15 cellular contexts compared by ENCODE assay signal in the genomic region with DNA sequence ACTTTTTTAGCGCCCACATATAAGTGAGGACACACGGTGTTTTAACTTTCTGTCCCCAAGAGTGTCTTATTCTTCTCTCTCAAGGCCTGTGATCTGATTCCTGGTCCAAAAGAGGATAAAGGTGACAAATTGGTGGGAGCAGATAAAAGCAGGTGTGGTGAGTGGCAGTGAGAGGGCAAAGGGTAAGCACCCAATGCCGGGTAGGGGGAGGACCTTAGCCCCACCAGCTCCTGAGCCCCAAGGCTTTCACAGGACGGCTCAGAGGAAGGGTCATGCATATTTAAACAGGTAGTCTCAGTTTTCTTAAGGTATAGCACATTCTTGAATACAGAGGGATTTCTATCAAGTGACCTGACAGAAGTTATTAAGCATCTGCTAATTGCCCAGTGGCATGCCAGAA.
"Had no signal": no experiment of that assay in that cellular context is flagged by ENCODE, and none has a peak within 500 bp of the region (broad histone marks: within the 10 kb centered on the region; RNA-seq: fewer than 3 reads in every experiment).

No MANE protein-coding gene starts in this region.

- H3K4me3 ChIP-seq: body of pancreas, lower lobe of right lung, mucosa of descending colon, thyroid gland, uterus had no signal

- H3K27me3 Mint-ChIP-seq: central memory CD8-positive, alpha-beta T cell had no signal

- H3K27ac ChIP-seq: body of pancreas, lower lobe of right lung, thyroid gland, uterus had no signal

- H3K4me3 Mint-ChIP-seq: activated T-cell treated with anti-CD3 and anti-CD28 coated beads, Interleukin-2, amount 50 U/mL, for 4 hours; central memory CD8-positive, alpha-beta T cell had no signal

- H3K27me3 ChIP-seq: body of pancreas, thyroid gland, uterus had no signal

- H3K9me3 Mint-ChIP-seq: activated T-cell treated with anti-CD3 and anti-CD28 coated beads, Interleukin-2, amount 50 U/mL, for 4 hours; central memory CD8-positive, alpha-beta T cell had no signal

- DNase-seq: activated CD4-positive, alpha-beta T cell treated with anti-CD3 and anti-CD28 coated beads for 1 hour; activated naive CD4-positive, alpha-beta T cell; activated T-cell treated with anti-CD3 and anti-CD28 coated beads, Interleukin-2, amount 50 U/mL, for 4 hours; body of pancreas; effector memory CD4-positive, alpha-beta T cell; erythroblast; kidney; lower lobe of right lung; mucosa of descending colon; stimulated activated CD4-positive, alpha-beta T cell treated with anti-CD3 and anti-CD28 coated beads, Interleukin-4, amount 100 ng/mL, for 1 hour; stimulated activated CD8-positive, alpha-beta memory T cell treated with anti-CD3 and anti-CD28 coated beads, Interleukin-4, amount 100 ng/mL, for 48 hours; T-helper 9 cell; thyroid gland; uterus had no signal

- H3K36me3 ChIP-seq: uterus had no signal

- H3K4me1 ChIP-seq: lower lobe of right lung, thyroid gland, uterus had no signal

- H3K9me3 ChIP-seq: body of pancreas, lower lobe of right lung, mucosa of descending colon, thyroid gland, uterus had no signal
